In genomic region chr3:9139366-9139765, GRCh38 we compare ENCODE assay signal across 33 cellular contexts.
"Had no signal": no experiment of that assay in that cellular context is flagged by ENCODE, and none has a peak within 500 bp of the region (broad histone marks: within the 10 kb centered on the region; RNA-seq: fewer than 3 reads in every experiment).

No MANE protein-coding gene starts in this region.

- H3K4me3 ChIP-seq: adrenal gland, ascending aorta, body of pancreas, breast epithelium, cardiac muscle cell had no signal

- H3K36me3 ChIP-seq: adrenal gland, ascending aorta, brain microvascular endothelial cell, breast epithelium, cardiac muscle cell had no signal

- DNase-seq: activated effector memory CD4-positive, alpha-beta T cell treated with anti-CD3 and anti-CD28 coated beads, Interleukin-2, amount 50 U/mL, for 16 hours; activated effector memory CD4-positive, alpha-beta T cell treated with Interleukin-2 at 50 U/mL for 16 hours; activated gamma-delta T cell; activated gamma-delta T cell treated with Interleukin-2 at 50 U/mL for 16 hours; activated naive CD4-positive, alpha-beta T cell; activated naive CD4-positive, alpha-beta T cell treated with anti-CD3 and anti-CD28 coated beads for 36 hours; activated naive CD4-positive, alpha-beta T cell treated with anti-CD3 and anti-CD28 coated beads, Interleukin-2, amount 10 ng/mL, durations not matched to agents 7 days and 5 days; activated naive CD4-positive, alpha-beta T cell treated with anti-CD3 and anti-CD28 coated beads, Interleukin-2, amount 50 U/mL, for 16 hours; activated naive CD4-positive, alpha-beta T cell treated with Interleukin-2 at 50 U/mL for 16 hours; activated naive CD8-positive, alpha-beta T cell treated with anti-CD3 and anti-CD28 coated beads for 36 hours; activated naive CD8-positive, alpha-beta T cell treated with anti-CD3 and anti-CD28 coated beads, Interleukin-2, amount 10 ng/mL, durations not matched to agents 7 days and 5 days; activated naive CD8-positive, alpha-beta T cell treated with anti-CD3 and anti-CD28 coated beads, Interleukin-2, amount 50 U/mL, for 24 hours; activated T-cell treated with anti-CD3 and anti-CD28 coated beads for 4 hours; activated T-cell treated with anti-CD3 and anti-CD28 coated beads, Interleukin-2, amount 50 U/mL, for 1 hour; activated T-cell treated with anti-CD3 and anti-CD28 coated beads, Interleukin-2, amount 50 U/mL, for 24 hours; activated T-cell treated with anti-CD3 and anti-CD28 coated beads, Interleukin-2, amount 50 U/mL, for 4 hours; activated T-cell treated with anti-CD3 and anti-CD28 coated beads, Interleukin-2, amount 50 U/mL, for 48 hours; activated T-cell treated with anti-CD3 and anti-CD28 coated beads, Interleukin-2, amount 50 U/mL, for 72 hours; adrenal gland; amniotic stem cell; amygdala; anterior cingulate cortex; aorta; body of pancreas; brain microvascular endothelial cell; caudate nucleus; central memory CD4-positive, alpha-beta T cell; cerebellar nuclear complex had no signal

- H3K9me3 ChIP-seq: adrenal gland, ascending aorta, body of pancreas had no signal

- H3K27ac ChIP-seq: adrenal gland, ascending aorta, body of pancreas, brain microvascular endothelial cell, breast epithelium, cardiac muscle cell had no signal

- FAIRE-seq: astrocyte, bronchial epithelial cell had no signal

- H3K27me3 ChIP-seq: adrenal gland, ascending aorta, body of pancreas, breast epithelium had no signal
